9 cellular contexts compared by ENCODE assay signal in the genomic region with DNA sequence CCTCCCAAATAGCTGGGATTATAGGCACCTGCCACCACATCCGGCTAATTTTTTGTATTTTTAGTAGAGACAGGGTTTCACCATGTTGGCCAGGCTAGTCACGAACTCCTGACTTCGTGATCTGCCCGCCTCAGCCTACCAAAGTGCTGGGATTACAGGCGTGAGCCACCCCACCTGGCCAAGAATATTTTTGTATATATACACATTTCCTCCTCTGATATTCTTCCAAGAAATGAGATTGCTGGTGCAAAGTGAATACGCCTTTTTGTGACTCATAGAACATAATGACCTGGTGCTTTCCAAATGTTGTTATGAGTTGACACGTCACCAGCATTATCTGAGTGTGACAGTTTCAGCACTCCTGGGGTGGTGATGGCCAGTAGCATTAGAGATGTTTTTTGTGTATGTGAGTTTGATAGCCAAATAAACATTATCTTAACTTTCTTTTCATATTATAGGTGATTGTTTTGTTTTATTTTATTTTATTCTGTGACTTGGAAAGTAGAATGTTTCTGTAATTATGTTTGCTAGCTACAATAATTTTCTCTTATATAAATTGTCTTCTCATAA. TPM values are rescaled to one million over a fixed set of nuclear protein-coding genes. Genes with fewer than 3 reads are reported as not detected.
DNase-seq lines count a peak whose midpoint lies in the region; ATAC-seq, FAIRE-seq and TF ChIP-seq lines count a peak whose summit lies in the region.
"Had no signal": no experiment of that assay in that cellular context is flagged by ENCODE, and none has a peak within 500 bp of the region (broad histone marks: within the 10 kb centered on the region; RNA-seq: fewer than 3 reads in every experiment).

No MANE protein-coding gene starts in this region.

- H3K27ac ChIP-seq in heart left ventricle = peak overlapping the region; percentile 5 to 82 (median 61)
- H3K27ac ChIP-seq in spleen = no peak overlapping the region

- 50 to 62% (median 53%) methylated on average over 7 of the region's 7 CpGs for WGBS in heart left ventricle, 4 donors
- WGBS in spleen, 5 donors = 79 to 87% (median 82%) methylated on average over 7 of the region's 7 CpGs

- DNase-seq in EH (ENCODE audit: low read depth) = peak; percentile 54
- DNase-seq in RCC 7860 (ENCODE audit: low spot score) = peak; percentile 69
- DNase-seq in heart left ventricle = peak in 2 of 5 donors; percentile 17 to 34
- no peak for DNase-seq in spleen
- no peak for DNase-seq in hippocampal formation (lab: John Stamatoyannopoulos, UW)
- DNase-seq in NCI-H2196 (lab: John Stamatoyannopoulos, UW; ENCODE audit: unreplicated experiment) = no peak
- no peak for DNase-seq in HuH-7 (ENCODE audit: low spot score)
- DNase-seq: stimulated activated CD4-positive, alpha-beta T cell treated with anti-CD3 and anti-CD28 coated beads, Interleukin-12 subunit alpha, Interleukin-12 subunit beta, amount 100 ng/mL, for 4 hours had no signal

- intact Hi-C loops in heart left ventricle (cut with DNase I) (loop anchor here in 1 of 10 donors (5.0 kb wide), 1 partner anchor 53 kb away; no protein-coding TSS in a partner anchor), spleen (cut with DNase I; ENCODE audit: low total_unique reads) (no loop called here)

- TF ChIP-seq CTCF in heart left ventricle (IDR thresholded peaks at IDR 0.05) (no peak), spleen (IDR thresholded peaks at IDR 0.05 in 8 of 11, conservative IDR thresholded peaks at IDR 0.05 in 3 of 11) (no peak)

- no peaks in the 10 kb centered on the region for H3K9me3 ChIP-seq in heart left ventricle
- H3K9me3 ChIP-seq in spleen = no peaks in the 10 kb centered on the region

- peaks cover 0 to 42% (median 5%) of the 10 kb centered on the region in 12 donors for H3K4me1 ChIP-seq in heart left ventricle
- no peaks in the 10 kb centered on the region for H3K4me1 ChIP-seq in spleen

- H3K36me3 ChIP-seq in heart left ventricle (no peaks in the 10 kb centered on the region), spleen (no peaks in the 10 kb centered on the region)

- ATAC-seq in GM21786 (IDR thresholded peaks at IDR 0.05; ENCODE audit: unreplicated experiment) (peak; percentile 58), heart left ventricle (peak; percentile 64 to 86 (median 81))

- TF ChIP-seq POLR2A in heart left ventricle (IDR thresholded peaks at IDR 0.05) (no peak), spleen (IDR thresholded peaks at IDR 0.05) (no peak)

- FAIRE-seq in RCC 7860 (lab: Jason Lieb, UNC) = peak; percentile 72

- H3K27me3 ChIP-seq in heart left ventricle (no peaks in the 10 kb centered on the region), spleen (replicated peaks in 1 of 7) (no peaks in the 10 kb centered on the region)

- H3K4me3 ChIP-seq in heart left ventricle (no peak overlapping the region), spleen (no peak overlapping the region)

RNA-seq across cellular contexts. Expression of a gene that starts 54.9 kb away (rescaled TPM):
- total RNA-seq in heart left ventricle (10 to 100 TPM in 5 of 9 donors, 1 to 10 TPM in 4; 5.9 to 28.3 (median 10.5) TPM), spleen (1 to 10 TPM in 5 of 7 donors, under 1 TPM in 2; 0.34 to 2.9 (median 1.3) TPM)
- polyA plus RNA-seq in heart left ventricle (10 to 100 TPM in 1 of 2 donors, 1 to 10 TPM in 1; 6.0 to 11.9 TPM), spleen (1 to 10 TPM in 1 of 3 donors, under 1 TPM in 2; 0.15 to 2.7 (median 0.64) TPM)

Comparison
In these comparisons a context has a peak if more than half of its experiments do, and no peak if none do; other contexts are left out.
1. DNase-seq: peak in EH (single experiment) and RCC 7860 (single experiment); none in spleen (single experiment), hippocampal formation (0 of 2), NCI-H2196 (single experiment) and HuH-7 (single experiment).
2. H3K27ac ChIP-seq: peak in heart left ventricle (12 of 12); none in spleen (0 of 8).